Comparison of ENCODE assay signal across 13 cellular contexts in genomic region chr22:25013634-25014033, GRCh38.
DNase-seq lines count a peak whose midpoint lies in the region; ATAC-seq, FAIRE-seq and TF ChIP-seq lines count a peak whose summit lies in the region.
"Had no signal": no experiment of that assay in that cellular context is flagged by ENCODE, and none has a peak within 500 bp of the region (broad histone marks: within the 10 kb centered on the region; RNA-seq: fewer than 3 reads in every experiment).

No MANE protein-coding gene starts in this region.

- DNase-seq in MCF 10A (ENCODE audit: unreplicated experiment) (no peak), breast epithelium (ENCODE audit: low spot score in 2 of 2) (no peak), endodermal cell (no peak), lung microvascular endothelial cell (ENCODE audit: low read depth in 2 of 2) (peak; percentile 89 to 97), type B pancreatic cell (ENCODE audit: extremely low spot score, unreplicated experiment) (no peak), H7 (no peak), GM12891 (ENCODE audit: insufficient read length, low spot score) (no peak)
- DNase-seq: activated CD8-positive, alpha-beta memory T cell treated with anti-CD3 and anti-CD28 coated beads, Interleukin-2, amount 50 U/mL, for 4 hours; amniotic stem cell; Calu3; NCI-H226; SHP77 had no signal

- TF ChIP-seq POLR2A in breast epithelium (IDR thresholded peaks at IDR 0.05) (no peak), GM12891 (IDR thresholded peaks at IDR 0.05; ENCODE audit: low read depth, low read length) (no peak)

- WGBS in endodermal cell (ENCODE audit: insufficient coverage in 1 of 2, insufficient read length in 1 of 2), 2 experiments = 88% methylated on average over 2 of the region's 2 CpGs; no CpG with 5 or more reads in 1 of the 2 experiments

- H3K27ac ChIP-seq in breast epithelium (no peak overlapping the region), endodermal cell (ENCODE audit: low read depth, low read length) (no peak overlapping the region)

- intact Hi-C loops in MCF 10A (cut with micrococcal nuclease) = no loop called here
- intact Hi-C loops in breast epithelium (cut with DNase I; ENCODE audit: low total_unique reads) = no loop called here

- no peak for ATAC-seq in HG02610 (IDR thresholded peaks at IDR 0.05; ENCODE audit: unreplicated experiment)

- H3K27me3 Mint-ChIP-seq in MCF 10A (ENCODE audit: insufficient read depth, unreplicated experiment) = no peaks in the 10 kb centered on the region
- H3K27me3 Mint-ChIP-seq in endodermal cell (ENCODE audit: insufficient read depth) = no peaks in the 10 kb centered on the region
- no peaks in the 10 kb centered on the region for H3K27me3 Mint-ChIP-seq in type B pancreatic cell

- CTCF ChIA-PET in MCF 10A (lab: Yijun Ruan, JAX) = interaction anchor here (0.6 to 3.0 kb wide), 7 partner anchors 12 to 857 kb away, joined by 3 to 20 read pairs (median 4); no protein-coding TSS in a partner anchor

- H3K4me1 ChIP-seq in breast epithelium (no peaks in the 10 kb centered on the region), endodermal cell (ENCODE audit: control insufficient read depth, insufficient read depth, low read length) (peaks cover 8% of the 10 kb centered on the region)

- H3K9me3 Mint-ChIP-seq in MCF 10A (ENCODE audit: unreplicated experiment) = no peaks in the 10 kb centered on the region
- H3K9me3 Mint-ChIP-seq in endodermal cell = peaks cover 9% of the 10 kb centered on the region
- H3K9me3 Mint-ChIP-seq in type B pancreatic cell = no peaks in the 10 kb centered on the region

- no peaks in the 10 kb centered on the region for H3K27me3 ChIP-seq in breast epithelium
- H3K27me3 ChIP-seq in endodermal cell (ENCODE audit: control insufficient read depth, insufficient read depth, low read length, poor library complexity, severe bottlenecking) = no peaks in the 10 kb centered on the region
- H3K27me3 ChIP-seq in H7 (ENCODE audit: control insufficient read depth, insufficient read depth, low read length) = no peaks in the 10 kb centered on the region

- H3K4me1 Mint-ChIP-seq in MCF 10A (ENCODE audit: insufficient read depth, unreplicated experiment) (peaks cover 14% of the 10 kb centered on the region), endodermal cell (peaks cover 17% of the 10 kb centered on the region), type B pancreatic cell (ENCODE audit: unreplicated experiment) (peaks cover 23% of the 10 kb centered on the region)

- H3K9me3 ChIP-seq in breast epithelium = no peaks in the 10 kb centered on the region
- H3K9me3 ChIP-seq in endodermal cell (ENCODE audit: control insufficient read depth, low read length) = peaks cover 13% of the 10 kb centered on the region

- BruUV-seq in MCF 10A (replicated peaks; lab: Mats Ljungman, UMichigan) = no TSS peak

- no peak for TF ChIP-seq CTCF in MCF 10A (IDR thresholded peaks at IDR 0.05; ENCODE audit: unreplicated experiment)
- TF ChIP-seq CTCF in breast epithelium (IDR thresholded peaks at IDR 0.05) = no peak
- TF ChIP-seq CTCF in endodermal cell (conservative IDR thresholded peaks at IDR 0.05) = no peak
- no peak for TF ChIP-seq CTCF in type B pancreatic cell (conservative IDR thresholded peaks at IDR 0.05)

- H3K36me3 Mint-ChIP-seq in MCF 10A (ENCODE audit: insufficient read depth, unreplicated experiment) (peaks cover 50% of the 10 kb centered on the region), endodermal cell (ENCODE audit: low read depth) (peaks cover 32% of the 10 kb centered on the region), type B pancreatic cell (peaks cover 20% of the 10 kb centered on the region)

- no peak overlapping the region for H3K9ac ChIP-seq in endodermal cell (ENCODE audit: extremely low read depth, low read length, poor library complexity, severe bottlenecking)

- FAIRE-seq in GM12891 (lab: Jason Lieb, UNC) = no peak

- H3K36me3 ChIP-seq in breast epithelium = no peaks in the 10 kb centered on the region
- H3K36me3 ChIP-seq in endodermal cell (ENCODE audit: control insufficient read depth, insufficient read depth, low read length) = peaks cover 14% of the 10 kb centered on the region
- H3K36me3 ChIP-seq in H7 (replicated peaks; ENCODE audit: control insufficient read depth, insufficient read depth, low read length) = no peaks in the 10 kb centered on the region; the same call in 1 of the 2 replicates

- POLR2A ChIA-PET in MCF 10A (lab: Yijun Ruan, JAX) = interaction anchor here (0.7 to 2.0 kb wide), 6 partner anchors 9 to 47 kb away, joined by 3 to 5 read pairs (median 4); no protein-coding TSS in a partner anchor

- H3K27ac Mint-ChIP-seq in MCF 10A (ENCODE audit: low read depth, unreplicated experiment) (peak overlapping the region; percentile 12), endodermal cell (peak overlapping the region; percentile 94), type B pancreatic cell (peak overlapping the region; percentile 37)

- H3K4me3 Mint-ChIP-seq in MCF 10A (ENCODE audit: unreplicated experiment) (no peak overlapping the region), endodermal cell (no peak overlapping the region), type B pancreatic cell (no peak overlapping the region)

- H3K4me3 ChIP-seq in breast epithelium (no peak overlapping the region), endodermal cell (ENCODE audit: low read length) (no peak overlapping the region), H7 (ENCODE audit: insufficient read depth, low read depth, low read length) (no peak overlapping the region)

TF ChIP-seq in GM12891, 5 proteins besides CTCF, POLR2A, EP300 and RAD21:
- no peak for TF ChIP-seq SPI1 (IDR thresholded peaks at IDR 0.05; ENCODE audit: low read depth, low read length)
- TF ChIP-seq POLR2AphosphoS5 (IDR thresholded peaks at IDR 0.05; ENCODE audit: low read depth, low read length) = no peak
- no peak for TF ChIP-seq POU2F2 (IDR thresholded peaks at IDR 0.05; ENCODE audit: low read depth, low read length)
- no peak for TF ChIP-seq TAF1 (IDR thresholded peaks at IDR 0.05; ENCODE audit: low read depth, low read length)
- TF ChIP-seq PAX5 (IDR thresholded peaks at IDR 0.05; ENCODE audit: insufficient read depth, low read length, severe bottlenecking) = no peak

Comparison
In these comparisons a context has a peak if more than half of its experiments do, and no peak if none do; other contexts are left out.
1. DNase-seq: peak in lung microvascular endothelial cell (2 of 2); none in MCF 10A (single experiment), breast epithelium (0 of 2), endodermal cell (single experiment), type B pancreatic cell (single experiment), H7 (single experiment) and GM12891 (single experiment).
2. H3K27ac Mint-ChIP-seq: peak in every context shown above with its lines; median percentile 94 in endodermal cell; 37 in type B pancreatic cell; 12 in MCF 10A.